ENCODE assay signal across 32 cellular contexts in genomic region chr13:44765076-44765475, GRCh38.
A peak's percentile ranks its signal among the peaks of the same experiment; 100 is the strongest.
DNase-seq lines count a peak whose midpoint lies in the region; ATAC-seq, FAIRE-seq and TF ChIP-seq lines count a peak whose summit lies in the region.
"Had no signal": no experiment of that assay in that cellular context is flagged by ENCODE, and none has a peak within 500 bp of the region (broad histone marks: within the 10 kb centered on the region; RNA-seq: fewer than 3 reads in every experiment).

No MANE protein-coding gene starts in this region.

- H3K4me1 ChIP-seq in HepG2 (ENCODE audit: insufficient read depth, low read length) (peaks cover 33% of the 10 kb centered on the region), right lobe of liver (no peaks in the 10 kb centered on the region), hepatocyte (ENCODE audit: insufficient read depth) (peaks cover 32% of the 10 kb centered on the region), pancreas (peaks cover 28 to 43% (median 41%) of the 10 kb centered on the region in 3 donors)

- H3K27ac Mint-ChIP-seq in type B pancreatic cell = peak overlapping the region; percentile 80
- H3K27ac Mint-ChIP-seq in activated CD4-positive, alpha-beta memory T cell treated with anti-CD3 and anti-CD28 coated beads, Interleukin-2, amount 10 ng/mL, durations not matched to agents 7 days and 5 days = no peak overlapping the region
- H3K27ac Mint-ChIP-seq: activated CD4-positive, alpha-beta memory T cell treated with anti-CD3 and anti-CD28 coated beads for 36 hours; activated T-helper 17 cell treated with anti-CD3 and anti-CD28 coated beads, Interleukin-2, amount 50 U/mL, for 72 hours; CD4-positive, CD25-positive, alpha-beta regulatory T cell; stimulated activated naive CD8-positive, alpha-beta T cell treated with anti-CD3 and anti-CD28 coated beads, Interleukin-15, amount 100 ng/mL, for 72 hours; T-helper 2 cell treated with Interferon-gamma antibody and Interleukin-4, amounts not matched to agents 5 μg/mL and 100 μg/mL, for 36 hours had no signal

- H3K27ac ChIP-seq in HepG2 (ENCODE audit: extremely low read length, insufficient read depth, low read length) (peak overlapping the region; percentile 50), right lobe of liver (no peak overlapping the region), hepatocyte (peak overlapping the region; percentile 86), pancreas (peak overlapping the region; percentile 69 to 84 (median 76))
- H3K27ac ChIP-seq: A549, GM23248, HL-60 had no signal

- TF ChIP-seq EP300 in HepG2 (IDR thresholded peaks at IDR 0.05; ENCODE audit: low read depth in 2 of 2, low read length in 2 of 2) = peak in 1 of 2 experiments; percentile 27; a peak in 1 of 4 replicates
- no peak for TF ChIP-seq EP300 in HepG2 (CRISPR knock-in tag; IDR thresholded peaks at IDR 0.05; ENCODE audit: borderline replicate concordance)

- TF ChIP-seq POLR2A in HepG2 (IDR thresholded peaks at IDR 0.05; ENCODE audit: insufficient read depth in 1 of 2, low read depth in 2 of 2, low read length in 2 of 2) (no peak), right lobe of liver (IDR thresholded peaks at IDR 0.05) (no peak)

- no peaks in the 10 kb centered on the region for H3K36me3 Mint-ChIP-seq in type B pancreatic cell
- no peaks in the 10 kb centered on the region for H3K36me3 Mint-ChIP-seq in activated CD4-positive, alpha-beta memory T cell treated with anti-CD3 and anti-CD28 coated beads, Interleukin-2, amount 10 ng/mL, durations not matched to agents 7 days and 5 days (ENCODE audit: low read depth)
- H3K36me3 Mint-ChIP-seq: activated CD4-positive, alpha-beta memory T cell treated with anti-CD3 and anti-CD28 coated beads for 36 hours; CD4-positive, CD25-positive, alpha-beta regulatory T cell had no signal

- in situ Hi-C loops in HepG2 (cut with HindIII; ENCODE audit: extremely low pct_ligation_motif_present, low pct_unique_long_range_greater_than_20kb) = no loop called here

- POLR2A ChIA-PET in HepG2 (lab: Yijun Ruan, JAX) = interaction anchor here (0.6 kb wide), 1 partner anchor 682 kb away, joined by 3 read pairs; no protein-coding TSS in a partner anchor
- POLR2A ChIA-PET in activated CD4-positive, alpha-beta memory T cell treated with anti-CD3 and anti-CD28 coated beads, Interleukin-2, amount 10 ng/mL, durations not matched to agents 7 days and 5 days (lab: Charles Lee) = interaction anchor here (0.7 kb wide), 1 partner anchor 540 kb away, joined by 3 read pairs; no protein-coding TSS in a partner anchor

- 0 out of 2 replicates have a peak overlapping the region, but pooled peaks have one; percentile 22 for H3K9ac ChIP-seq in HepG2 (ENCODE audit: insufficient read depth, low read depth, low read length)
- H3K9ac ChIP-seq: GM23248 had no signal

- H3K4me3 Mint-ChIP-seq in type B pancreatic cell = no peak overlapping the region
- no peak overlapping the region for H3K4me3 Mint-ChIP-seq in activated CD4-positive, alpha-beta memory T cell treated with anti-CD3 and anti-CD28 coated beads, Interleukin-2, amount 10 ng/mL, durations not matched to agents 7 days and 5 days
- H3K4me3 Mint-ChIP-seq: activated CD4-positive, alpha-beta memory T cell treated with anti-CD3 and anti-CD28 coated beads for 36 hours; activated T-helper 17 cell treated with anti-CD3 and anti-CD28 coated beads, Interleukin-2, amount 50 U/mL, for 72 hours; CD4-positive, CD25-positive, alpha-beta regulatory T cell; nephron; stimulated activated naive CD8-positive, alpha-beta T cell treated with anti-CD3 and anti-CD28 coated beads, Interleukin-15, amount 100 ng/mL, for 72 hours; T-helper 2 cell treated with Interferon-gamma antibody and Interleukin-4, amounts not matched to agents 5 μg/mL and 100 μg/mL, for 36 hours had no signal

- H3K9me3 Mint-ChIP-seq in type B pancreatic cell = no peaks in the 10 kb centered on the region
- no peaks in the 10 kb centered on the region for H3K9me3 Mint-ChIP-seq in activated CD4-positive, alpha-beta memory T cell treated with anti-CD3 and anti-CD28 coated beads, Interleukin-2, amount 10 ng/mL, durations not matched to agents 7 days and 5 days
- H3K9me3 Mint-ChIP-seq: activated CD4-positive, alpha-beta memory T cell treated with anti-CD3 and anti-CD28 coated beads for 36 hours; nephron; stimulated activated naive CD8-positive, alpha-beta T cell treated with anti-CD3 and anti-CD28 coated beads, Interleukin-15, amount 100 ng/mL, for 72 hours; T-helper 2 cell treated with Interferon-gamma antibody and Interleukin-4, amounts not matched to agents 5 μg/mL and 100 μg/mL, for 36 hours had no signal

- no peaks in the 10 kb centered on the region; a peak in 1 of 5 replicates for H3K27me3 ChIP-seq in HepG2 (ENCODE audit: control insufficient read depth in 1 of 2, insufficient read depth in 2 of 2, low read length in 2 of 2)
- H3K27me3 ChIP-seq in right lobe of liver = no peaks in the 10 kb centered on the region
- no peaks in the 10 kb centered on the region for H3K27me3 ChIP-seq in hepatocyte
- no peaks in the 10 kb centered on the region for H3K27me3 ChIP-seq in pancreas
- H3K27me3 ChIP-seq: right atrium auricular region had no signal

- no peaks in the 10 kb centered on the region for H3K9me2 ChIP-seq in hepatocyte (replicated peaks; ENCODE audit: insufficient read depth)

- no peak overlapping the region for H2AFZ ChIP-seq in HepG2 (ENCODE audit: low read length)
- no peak overlapping the region for H2AFZ ChIP-seq in hepatocyte
- H2AFZ ChIP-seq: GM23248 had no signal

- DNase-seq in HepG2 (ENCODE audit: low spot score) (peak; percentile 79), right lobe of liver (no peak), hepatocyte (ENCODE audit: low spot score) (peak; percentile 65), pancreas (peak in 3 of 6 donors; percentile 20 to 38 (median 34)), type B pancreatic cell (ENCODE audit: extremely low spot score, unreplicated experiment) (no peak), GOT3 (lab: John Stamatoyannopoulos, UW) (no peak)
- DNase-seq in activated CD4-positive, alpha-beta memory T cell treated with anti-CD3 and anti-CD28 coated beads, Interleukin-2, amount 10 ng/mL, durations not matched to agents 7 days and 5 days = no peak
- DNase-seq: activated CD4-positive, alpha-beta memory T cell treated with anti-CD3 and anti-CD28 coated beads for 36 hours; activated CD4-positive, alpha-beta T cell treated with anti-CD3 and anti-CD28 coated beads for 1 hour; activated naive CD4-positive, alpha-beta T cell treated with anti-CD3 and anti-CD28 coated beads, Interleukin-2, amount 50 U/mL, for 16 hours; AML-193; amniotic stem cell; CD4-positive, CD25-positive, alpha-beta regulatory T cell; DND-41; GM23248; midbrain; MM.1S; NCI-H1417; NCI-H2081; SHP77; stimulated activated CD4-positive, alpha-beta T cell treated with anti-CD3 and anti-CD28 coated beads, Interleukin-12 subunit alpha, Interleukin-12 subunit beta, amount 100 ng/mL, for 4 hours; stimulated activated CD4-positive, alpha-beta T cell treated with anti-CD3 and anti-CD28 coated beads, Interleukin-2, amount 100 ng/mL, for 48 hours; stimulated activated naive CD8-positive, alpha-beta T cell treated with anti-CD3 and anti-CD28 coated beads, Interleukin-15, amount 100 ng/mL, for 72 hours had no signal

- intact Hi-C loops in HepG2 (cut with micrococcal nuclease; ENCODE audit: unreplicated experiment) (no loop called here), right lobe of liver (cut with DNase I) (no loop called here), pancreas (cut with DNase I) (no loop called here)

- H3K9me3 ChIP-seq in HepG2 (ENCODE audit: low read length) = no peaks in the 10 kb centered on the region
- no peaks in the 10 kb centered on the region for H3K9me3 ChIP-seq in right lobe of liver
- no peaks in the 10 kb centered on the region for H3K9me3 ChIP-seq in hepatocyte (ENCODE audit: low read depth)
- H3K9me3 ChIP-seq in pancreas = no peaks in the 10 kb centered on the region
- H3K9me3 ChIP-seq: A549, right atrium auricular region had no signal

- TF ChIP-seq CTCF in HepG2 (CRISPR knock-in tag; IDR thresholded peaks at IDR 0.05) = no peak
- no peak for TF ChIP-seq CTCF in right lobe of liver (IDR thresholded peaks at IDR 0.05)
- no peak for TF ChIP-seq CTCF in hepatocyte (IDR thresholded peaks at IDR 0.05; ENCODE audit: poor library complexity)
- TF ChIP-seq CTCF in pancreas (IDR thresholded peaks at IDR 0.05) = no peak
- TF ChIP-seq CTCF in type B pancreatic cell (conservative IDR thresholded peaks at IDR 0.05) = no peak

- WGBS in HepG2 (ENCODE audit: low lambda C conversion rate) = 0% methylated on average over 1 of the region's 1 CpG
- WGBS in right lobe of liver (ENCODE audit: insufficient coverage, low coverage, low lambda C conversion rate, missing lambda C conversion rate) = no CpG with 5 or more reads among the region's 1 CpG
- 0% methylated on average over 1 of the region's 1 CpG for WGBS in hepatocyte (ENCODE audit: low lambda C conversion rate, missing lambda C conversion rate)
- WGBS in pancreas, 2 donors = 6 to 21% methylated on average over 1 of the region's 1 CpG

- no TSS peak for BruUV-seq in HepG2 (replicated peaks; lab: Mats Ljungman, UMichigan)

- H4K20me1 ChIP-seq in HepG2 (ENCODE audit: insufficient read depth, low read length) (no peaks in the 10 kb centered on the region), hepatocyte (ENCODE audit: insufficient read depth, poor library complexity, severe bottlenecking) (no peaks in the 10 kb centered on the region)

- no peaks in the 10 kb centered on the region for H3K27me3 Mint-ChIP-seq in type B pancreatic cell
- H3K27me3 Mint-ChIP-seq in activated CD4-positive, alpha-beta memory T cell treated with anti-CD3 and anti-CD28 coated beads, Interleukin-2, amount 10 ng/mL, durations not matched to agents 7 days and 5 days = no peaks in the 10 kb centered on the region
- H3K27me3 Mint-ChIP-seq: activated CD4-positive, alpha-beta memory T cell treated with anti-CD3 and anti-CD28 coated beads for 36 hours; activated T-helper 17 cell treated with anti-CD3 and anti-CD28 coated beads, Interleukin-2, amount 50 U/mL, for 72 hours had no signal

- H3K4me2 ChIP-seq in HepG2 (ENCODE audit: low read depth, low read length) (peak overlapping the region; percentile 77), hepatocyte (peak overlapping the region; percentile 52)
- H3K4me2 ChIP-seq: A549 had no signal

- no peak for TF ChIP-seq RAD21 in HepG2 (CRISPR knock-in tag; IDR thresholded peaks at IDR 0.05)

- CTCF ChIA-PET in HepG2 (lab: Yijun Ruan, JAX; ENCODE audit: low intra/inter-chr PET ratio, low total read pairs) = no interaction called here
- CTCF ChIA-PET in activated CD4-positive, alpha-beta memory T cell treated with anti-CD3 and anti-CD28 coated beads, Interleukin-2, amount 10 ng/mL, durations not matched to agents 7 days and 5 days (lab: Charles Lee) = interaction anchor here (0.7 kb wide), 1 partner anchor 8 kb away, joined by 3 read pairs; no protein-coding TSS in a partner anchor

- H3K4me1 Mint-ChIP-seq in type B pancreatic cell (ENCODE audit: unreplicated experiment) = peaks cover 32% of the 10 kb centered on the region
- peaks cover 24% of the 10 kb centered on the region for H3K4me1 Mint-ChIP-seq in activated CD4-positive, alpha-beta memory T cell treated with anti-CD3 and anti-CD28 coated beads, Interleukin-2, amount 10 ng/mL, durations not matched to agents 7 days and 5 days

- ATAC-seq in HepG2 (peak; percentile 86), right lobe of liver (no peak), pancreas (peak; percentile 49 to 70 (median 66)), GM21423 (IDR thresholded peaks at IDR 0.05; ENCODE audit: unreplicated experiment) (no peak)
- ATAC-seq: A549; activated T-helper 17 cell treated with anti-CD3 and anti-CD28 coated beads, Interleukin-2, amount 50 U/mL, for 72 hours; Panc1; stimulated activated naive CD8-positive, alpha-beta T cell treated with anti-CD3 and anti-CD28 coated beads, Interleukin-15, amount 100 ng/mL, for 72 hours had no signal

- H3K36me3 ChIP-seq in HepG2 (replicated peaks in 1 of 2; ENCODE audit: control insufficient read depth in 1 of 2, insufficient read depth in 2 of 2, low read length in 2 of 2) = no peaks in the 10 kb centered on the region
- H3K36me3 ChIP-seq in right lobe of liver = no peaks in the 10 kb centered on the region
- H3K36me3 ChIP-seq in hepatocyte (replicated peaks; ENCODE audit: insufficient read depth, low read depth) = no peaks in the 10 kb centered on the region
- no peaks in the 10 kb centered on the region for H3K36me3 ChIP-seq in pancreas
- H3K36me3 ChIP-seq: right atrium auricular region had no signal

- H3K4me3 ChIP-seq in HepG2 (replicated peaks in 1 of 3; ENCODE audit: insufficient read depth in 1 of 3, low read depth in 2 of 3, low read length in 3 of 3) (0 out of 6 replicates have a peak overlapping the region, but pooled peaks of 1 of the 3 experiments have one; percentile 16), right lobe of liver (no peak overlapping the region), hepatocyte (no peak overlapping the region), pancreas (no peak overlapping the region)
- H3K4me3 ChIP-seq: A549, GM23248, right atrium auricular region had no signal

- peak; percentile 51 for FAIRE-seq in HepG2 (lab: Jason Lieb, UNC)
- FAIRE-seq in pancreas (lab: Jason Lieb, UNC) = no peak
- FAIRE-seq: A549, D721Med had no signal

- H3K79me2 ChIP-seq in HepG2 (ENCODE audit: insufficient read depth, low read length) = no peaks in the 10 kb centered on the region
- H3K79me2 ChIP-seq in hepatocyte = no peaks in the 10 kb centered on the region

Comparison
In these comparisons a context has a peak if more than half of its experiments do, and no peak if none do; other contexts are left out.
1. ATAC-seq: peak in HepG2 (single experiment) and pancreas (4 of 4); none in right lobe of liver (0 of 4) and GM21423 (single experiment).
2. DNase-seq: peak in HepG2 (single experiment) and hepatocyte (single experiment); none in right lobe of liver (0 of 3), type B pancreatic cell (single experiment), activated CD4-positive, alpha-beta memory T cell treated with anti-CD3 and anti-CD28 coated beads, Interleukin-2, amount 10 ng/mL, durations not matched to agents 7 days and 5 days (single experiment) and GOT3 (single experiment).
3. H3K27ac ChIP-seq: peak in HepG2 (single experiment), hepatocyte (single experiment) and pancreas (4 of 4); none in right lobe of liver (0 of 3).